ENCODE assay signal across 16 cellular contexts in the genomic region with DNA sequence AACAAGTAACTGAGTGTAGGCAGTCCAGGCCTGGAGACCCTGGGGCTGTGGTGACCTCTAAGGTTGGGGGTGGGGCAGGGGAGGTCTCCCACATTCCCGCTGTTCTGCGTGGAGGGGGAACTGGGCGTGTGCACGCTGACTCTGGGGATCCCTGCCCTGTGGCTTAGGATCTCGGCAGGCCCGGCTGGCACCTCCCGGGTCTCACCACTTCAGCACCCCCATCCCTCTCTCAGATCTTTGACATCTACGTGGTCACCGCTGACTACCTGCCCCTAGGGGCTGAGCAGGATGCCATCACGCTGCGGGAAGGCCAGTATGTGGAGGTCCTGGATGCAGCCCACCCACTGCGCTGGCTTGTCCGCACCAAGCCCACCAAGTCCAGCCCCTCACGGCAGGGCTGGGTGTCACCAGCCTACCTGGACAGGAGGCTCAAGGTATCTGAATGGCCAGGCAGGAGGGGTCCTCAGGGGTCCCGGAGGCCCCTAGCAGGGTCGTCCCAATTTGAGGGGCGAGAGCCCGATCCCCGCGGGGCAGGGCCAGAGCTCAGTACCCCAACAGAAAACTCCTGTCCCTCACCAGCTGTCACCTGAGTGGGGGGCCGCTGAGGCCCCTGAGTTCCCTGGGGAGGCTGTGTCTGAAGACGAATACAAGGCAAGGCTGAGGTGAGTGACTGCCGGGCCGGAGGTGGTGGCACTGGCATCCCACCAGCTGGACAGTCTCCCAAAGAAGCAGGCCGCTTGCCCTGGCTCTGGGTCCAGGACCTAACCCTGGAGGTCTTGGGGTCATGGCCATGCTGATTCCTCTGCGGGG.
DNase-seq lines count a peak whose midpoint lies in the region; ATAC-seq and TF ChIP-seq lines count a peak whose summit lies in the region.
"Had no signal": no experiment of that assay in that cellular context is flagged by ENCODE, and none has a peak within 500 bp of the region (broad histone marks: within the 10 kb centered on the region; RNA-seq: fewer than 3 reads in every experiment).

No MANE protein-coding gene starts in this region.

- H3K36me3 ChIP-seq in body of pancreas (replicated peaks in 1 of 2; ENCODE audit: insufficient read depth in 1 of 2, low read depth in 2 of 2) (no peaks in the 10 kb centered on the region), lower lobe of right lung (peaks cover 43% of the 10 kb centered on the region), spleen (peaks cover 0 to 92% (median 15%) of the 10 kb centered on the region in 6 donors)
- H3K36me3 ChIP-seq: brain microvascular endothelial cell had no signal

- H3K27me3 ChIP-seq in body of pancreas (no peaks in the 10 kb centered on the region), lower lobe of right lung (ENCODE audit: low read depth) (no peaks in the 10 kb centered on the region), spleen (replicated peaks in 1 of 7) (no peaks in the 10 kb centered on the region)
- H3K27me3 ChIP-seq: brain microvascular endothelial cell had no signal

- 86 to 95% methylated on average over 16 to 24 of the region's 26 CpGs for WGBS in body of pancreas, 2 donors
- WGBS in spleen, 5 donors: 89 to 98% (median 93%) methylated on average over 19 to 26 of the region's 26 CpGs

- peak; percentile 27 for DNase-seq in activated CD4-positive, CD25-positive, alpha-beta regulatory T cell treated with anti-CD3 and anti-CD28 coated beads, Interleukin-2, amount 50 U/mL, for 72 hours
- no peak for DNase-seq in activated CD4-positive, CD25-positive, alpha-beta regulatory T cell (lab: John Stamatoyannopoulos, UW)
- peak in 3 of 4 donors; percentile 4 to 7 (median 5) for DNase-seq in body of pancreas
- DNase-seq in lower lobe of right lung: peak; percentile 31
- DNase-seq in spleen: peak; percentile 58
- no peak for DNase-seq in epidermal melanocyte (ENCODE audit: insufficient read length, low spot score)
- no peak for DNase-seq in AG08396 (ENCODE audit: low spot score)
- DNase-seq: brain microvascular endothelial cell; cortex of kidney; foreskin fibroblast; hypothalamus; midbrain; NCI-H1105; NCI-H510A treated with DMSO at 0.1 percent for 48 hours; stimulated activated naive B cell treated with anti-CD40 and anti-IgM and Interleukin-4, amounts not matched to agents 10 μg/mL and 1 μg/mL and 100 μg/mL, for 72 hours had no signal

- intact Hi-C loops in body of pancreas (cut with DNase I): no loop called here
- intact Hi-C loops in lower lobe of right lung (cut with DNase I): no loop called here
- intact Hi-C loops in spleen (cut with DNase I; ENCODE audit: low total_unique reads): no loop called here

- no peak for TF ChIP-seq POLR2A in body of pancreas (IDR thresholded peaks at IDR 0.05)
- no peak for TF ChIP-seq POLR2A in spleen (IDR thresholded peaks at IDR 0.05)

- H3K4me1 ChIP-seq in body of pancreas: no peaks in the 10 kb centered on the region
- no peaks in the 10 kb centered on the region for H3K4me1 ChIP-seq in lower lobe of right lung
- no peaks in the 10 kb centered on the region for H3K4me1 ChIP-seq in spleen

- no peaks in the 10 kb centered on the region for H3K9me3 ChIP-seq in body of pancreas
- H3K9me3 ChIP-seq in lower lobe of right lung: no peaks in the 10 kb centered on the region
- H3K9me3 ChIP-seq in spleen: no peaks in the 10 kb centered on the region

- TF ChIP-seq CTCF in body of pancreas (IDR thresholded peaks at IDR 0.05) (no peak), lower lobe of right lung (IDR thresholded peaks at IDR 0.05) (no peak), spleen (IDR thresholded peaks at IDR 0.05 in 8 of 11, conservative IDR thresholded peaks at IDR 0.05 in 3 of 11) (no peak)

- no peak overlapping the region for H3K27ac ChIP-seq in body of pancreas
- no peak overlapping the region for H3K27ac ChIP-seq in lower lobe of right lung
- H3K27ac ChIP-seq in spleen: no peak overlapping the region
- H3K27ac ChIP-seq: brain microvascular endothelial cell had no signal

- H3K4me3 ChIP-seq in body of pancreas: no peak overlapping the region
- H3K4me3 ChIP-seq in lower lobe of right lung: no peak overlapping the region
- no peak overlapping the region for H3K4me3 ChIP-seq in spleen

- ATAC-seq in body of pancreas (no peak), lower lobe of right lung (no peak), GM18498 (IDR thresholded peaks at IDR 0.05; ENCODE audit: unreplicated experiment) (no peak)
- ATAC-seq: stimulated activated naive B cell treated with anti-CD40 and anti-IgM and Interleukin-4, amounts not matched to agents 10 μg/mL and 1 μg/mL and 100 μg/mL, for 72 hours had no signal

Comparison
In these comparisons a context has a peak if more than half of its experiments do, and no peak if none do; other contexts are left out.
1. DNase-seq: peak in activated CD4-positive, CD25-positive, alpha-beta regulatory T cell treated with anti-CD3 and anti-CD28 coated beads, Interleukin-2, amount 50 U/mL, for 72 hours (single experiment), body of pancreas (3 of 4), lower lobe of right lung (single experiment) and spleen (single experiment); none in activated CD4-positive, CD25-positive, alpha-beta regulatory T cell (0 of 4), epidermal melanocyte (single experiment) and AG08396 (single experiment).